Comparison of ENCODE assay signal across 16 cellular contexts in the genomic region with DNA sequence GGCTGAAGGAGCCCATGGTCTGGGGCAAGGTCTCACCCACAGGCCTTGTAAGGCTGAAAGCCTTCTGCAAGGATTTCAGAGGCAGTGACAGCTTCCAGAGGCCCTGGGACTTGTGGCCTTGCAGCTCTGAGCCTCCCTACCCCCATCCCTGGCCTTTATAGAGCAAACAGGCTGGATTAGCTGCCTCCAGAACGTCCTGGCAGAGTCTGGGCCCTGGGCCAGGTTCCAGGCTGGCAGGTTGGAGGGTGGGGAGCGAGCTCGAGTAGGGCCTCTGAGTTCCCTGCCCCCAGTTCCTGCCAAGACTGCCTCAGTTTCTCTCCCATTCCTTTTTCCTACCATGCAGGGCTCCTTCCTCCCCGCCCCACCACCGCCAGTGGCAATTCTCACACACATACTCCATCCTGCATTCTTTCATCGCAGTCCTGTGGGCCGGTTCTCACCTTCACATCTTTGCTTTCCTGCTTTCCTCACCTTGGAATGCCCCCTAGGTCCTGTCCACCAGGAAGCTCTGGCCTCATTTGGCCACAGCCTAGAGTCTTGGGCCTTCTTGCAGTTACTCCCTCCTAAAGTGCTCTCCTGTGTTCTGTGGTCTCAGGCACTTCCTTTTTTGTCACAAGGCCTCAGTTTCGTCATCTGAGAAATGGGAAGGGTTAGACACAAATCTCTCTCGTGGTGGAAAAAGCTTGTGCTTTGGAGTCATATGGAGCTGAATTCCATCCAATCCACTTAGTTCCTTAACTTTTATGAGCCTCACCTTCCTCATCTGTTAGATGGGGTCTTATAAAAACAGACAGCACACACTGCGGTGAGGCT. TPM values are rescaled to one million over a fixed set of nuclear protein-coding genes. Genes with fewer than 3 reads are reported as not detected.
A peak's percentile ranks its signal among the peaks of the same experiment; 100 is the strongest.
DNase-seq lines count a peak whose midpoint lies in the region.
"Had no signal": no experiment of that assay in that cellular context is flagged by ENCODE, and none has a peak within 500 bp of the region (broad histone marks: within the 10 kb centered on the region; RNA-seq: fewer than 3 reads in every experiment).

No MANE protein-coding gene starts in this region.

- no peaks in the 10 kb centered on the region for H3K36me3 Mint-ChIP-seq in activated CD4-positive, alpha-beta memory T cell treated with anti-CD3 and anti-CD28 coated beads, Interleukin-2, amount 10 ng/mL, durations not matched to agents 7 days and 5 days (ENCODE audit: low read depth)
- H3K36me3 Mint-ChIP-seq: activated CD4-positive, alpha-beta memory T cell treated with anti-CD3 and anti-CD28 coated beads for 36 hours; activated naive CD4-positive, alpha-beta T cell treated with anti-CD3 and anti-CD28 coated beads, Interleukin-2, amount 10 ng/mL, durations not matched to agents 7 days and 5 days; CD4-positive, CD25-positive, alpha-beta regulatory T cell; T-cell had no signal

- H3K27me3 Mint-ChIP-seq in activated CD4-positive, alpha-beta memory T cell treated with anti-CD3 and anti-CD28 coated beads, Interleukin-2, amount 10 ng/mL, durations not matched to agents 7 days and 5 days: peaks cover 2% of the 10 kb centered on the region
- H3K27me3 Mint-ChIP-seq: activated CD4-positive, alpha-beta memory T cell treated with anti-CD3 and anti-CD28 coated beads for 36 hours had no signal

- no peak overlapping the region for H2AFZ ChIP-seq in Karpas-422 (ENCODE audit: low read length)

- H3K27me3 ChIP-seq in Karpas-422 (ENCODE audit: low read length): no peaks in the 10 kb centered on the region

- H3K79me2 ChIP-seq in Karpas-422 (ENCODE audit: low read length): peaks cover 7% of the 10 kb centered on the region

- H3K4me3 Mint-ChIP-seq in activated CD4-positive, alpha-beta memory T cell treated with anti-CD3 and anti-CD28 coated beads, Interleukin-2, amount 10 ng/mL, durations not matched to agents 7 days and 5 days: no peak overlapping the region
- H3K4me3 Mint-ChIP-seq: activated CD4-positive, alpha-beta memory T cell treated with anti-CD3 and anti-CD28 coated beads for 36 hours; activated naive CD4-positive, alpha-beta T cell treated with anti-CD3 and anti-CD28 coated beads, Interleukin-2, amount 10 ng/mL, durations not matched to agents 7 days and 5 days; T-cell had no signal

- intact Hi-C loops in posterior vena cava (cut with DNase I): no loop called here

- no peak overlapping the region for H3K4me3 ChIP-seq in Karpas-422 (ENCODE audit: low read length)

- H3K36me3 ChIP-seq in Karpas-422 (ENCODE audit: insufficient read depth, low read length): no peaks in the 10 kb centered on the region

- H3K4me1 Mint-ChIP-seq in activated CD4-positive, alpha-beta memory T cell treated with anti-CD3 and anti-CD28 coated beads, Interleukin-2, amount 10 ng/mL, durations not matched to agents 7 days and 5 days: peaks cover 23% of the 10 kb centered on the region

- CTCF ChIA-PET in activated CD4-positive, alpha-beta memory T cell treated with anti-CD3 and anti-CD28 coated beads, Interleukin-2, amount 10 ng/mL, durations not matched to agents 7 days and 5 days (lab: Charles Lee): interaction anchor here (0.9 kb wide), 1 partner anchor 16 kb away, joined by 3 read pairs; no protein-coding TSS in a partner anchor

- peaks cover 20% of the 10 kb centered on the region for H3K4me1 ChIP-seq in Karpas-422 (ENCODE audit: low read length)

- peak overlapping the region; percentile 26; the same call in 1 of the 2 replicates for H3K27ac ChIP-seq in Karpas-422 (ENCODE audit: low read length)

- H4K20me1 ChIP-seq in Karpas-422 (ENCODE audit: insufficient read depth, low read depth, low read length): no peaks in the 10 kb centered on the region; the same call in 1 of the 2 replicates

- H3K9me2 ChIP-seq in Karpas-422 (replicated peaks; ENCODE audit: insufficient read depth, low read length): no peaks in the 10 kb centered on the region

- H3K27ac Mint-ChIP-seq in activated CD4-positive, alpha-beta memory T cell treated with anti-CD3 and anti-CD28 coated beads, Interleukin-2, amount 10 ng/mL, durations not matched to agents 7 days and 5 days: no peak overlapping the region
- H3K27ac Mint-ChIP-seq: activated CD4-positive, alpha-beta memory T cell treated with anti-CD3 and anti-CD28 coated beads for 36 hours; activated naive CD4-positive, alpha-beta T cell treated with anti-CD3 and anti-CD28 coated beads, Interleukin-2, amount 10 ng/mL, durations not matched to agents 7 days and 5 days; CD4-positive, CD25-positive, alpha-beta regulatory T cell; T-cell had no signal

- no peaks in the 10 kb centered on the region for H3K9me3 Mint-ChIP-seq in activated CD4-positive, alpha-beta memory T cell treated with anti-CD3 and anti-CD28 coated beads, Interleukin-2, amount 10 ng/mL, durations not matched to agents 7 days and 5 days
- H3K9me3 Mint-ChIP-seq: activated CD4-positive, alpha-beta memory T cell treated with anti-CD3 and anti-CD28 coated beads for 36 hours; activated naive CD4-positive, alpha-beta T cell treated with anti-CD3 and anti-CD28 coated beads, Interleukin-2, amount 10 ng/mL, durations not matched to agents 7 days and 5 days; CD4-positive, CD25-positive, alpha-beta regulatory T cell; T-cell had no signal

- no peaks in the 10 kb centered on the region for H3K9me3 ChIP-seq in Karpas-422 (ENCODE audit: low read length)

- POLR2A ChIA-PET in activated CD4-positive, alpha-beta memory T cell treated with anti-CD3 and anti-CD28 coated beads, Interleukin-2, amount 10 ng/mL, durations not matched to agents 7 days and 5 days (lab: Charles Lee): interaction anchor here (1.1 to 1.8 kb wide), 4 partner anchors 10 to 38 kb away, joined by 3 to 5 read pairs (median 3); no protein-coding TSS in a partner anchor

- peak in 9 of 14 donors; percentile 9 to 87 (median 27) for DNase-seq in C1 segment of cervical spinal cord (lab: John Stamatoyannopoulos, UW)
- no peak for DNase-seq in Karpas-422
- peak; percentile 38 for DNase-seq in astrocyte of the hippocampus (ENCODE audit: low read depth, low spot score)
- DNase-seq in medulla oblongata (ENCODE audit: extremely low spot score): peak; percentile 47
- DNase-seq in activated CD4-positive, alpha-beta memory T cell treated with anti-CD3 and anti-CD28 coated beads, Interleukin-2, amount 10 ng/mL, durations not matched to agents 7 days and 5 days: no peak
- no peak for DNase-seq in iPS-NIHi7 (ENCODE audit: extremely low spot score)
- DNase-seq in posterior vena cava (ENCODE audit: low spot score): no peak
- DNase-seq in inferior parietal cortex (ENCODE audit: extremely low spot score): no peak
- DNase-seq: activated CD4-positive, alpha-beta memory T cell treated with anti-CD3 and anti-CD28 coated beads for 36 hours; activated naive CD4-positive, alpha-beta T cell treated with anti-CD3 and anti-CD28 coated beads, Interleukin-2, amount 10 ng/mL, durations not matched to agents 7 days and 5 days; CD4-positive, CD25-positive, alpha-beta regulatory T cell; NCI-H1417 treated with DMSO at 0.1 percent for 48 hours; stimulated activated CD4-positive, alpha-beta T cell treated with anti-CD3 and anti-CD28 coated beads, Interleukin-4, amount 100 ng/mL, for 24 hours; T-cell had no signal

- H3K4me2 ChIP-seq in Karpas-422 (ENCODE audit: low read depth, low read length, poor library complexity, severe bottlenecking): no peak overlapping the region

- no peak overlapping the region for H3K9ac ChIP-seq in Karpas-422 (ENCODE audit: low read length)

RNA-seq across cellular contexts. Expression of gene LMAN1L, which starts 2.7 kb away (rescaled TPM):
- total RNA-seq in Karpas-422 (2014; rRNA removed; shearing (Covaris generic); ENCODE audit: low replicate concordance): 3.3 and 4.3 TPM in 2 replicates
- total RNA-seq in activated CD4-positive, alpha-beta memory T cell treated with anti-CD3 and anti-CD28 coated beads, Interleukin-2, amount 10 ng/mL, durations not matched to agents 7 days and 5 days: under 1 TPM; 0.48 to 0.63 TPM
- not detected for total RNA-seq in posterior vena cava
- total RNA-seq: activated CD4-positive, alpha-beta memory T cell treated with anti-CD3 and anti-CD28 coated beads for 36 hours; CD4-positive, CD25-positive, alpha-beta regulatory T cell; fibroblast of lung; pulmonary artery endothelial cell had no signal

RNA-seq across cellular contexts. Expression of gene CPLX3, which starts 11.1 kb away (rescaled TPM):
- 5.2 and 7.3 TPM in 2 replicates for total RNA-seq in Karpas-422 (2014; rRNA removed; shearing (Covaris generic); ENCODE audit: low replicate concordance)
- total RNA-seq in activated CD4-positive, alpha-beta memory T cell treated with anti-CD3 and anti-CD28 coated beads, Interleukin-2, amount 10 ng/mL, durations not matched to agents 7 days and 5 days: under 1 TPM in 1 of 2 experiments, not detected in 1; 0.18 TPM
- total RNA-seq in posterior vena cava: not detected
- total RNA-seq: activated CD4-positive, alpha-beta memory T cell treated with anti-CD3 and anti-CD28 coated beads for 36 hours; fibroblast of lung; pulmonary artery endothelial cell had no signal

RNA-seq across cellular contexts. Expression of gene ULK3, which starts 27.6 kb away (rescaled TPM):
- 87.3 and 89.6 TPM in 2 replicates for total RNA-seq in Karpas-422 (2014; rRNA removed; shearing (Covaris generic); ENCODE audit: low replicate concordance)
- total RNA-seq in activated CD4-positive, alpha-beta memory T cell treated with anti-CD3 and anti-CD28 coated beads, Interleukin-2, amount 10 ng/mL, durations not matched to agents 7 days and 5 days: 10 to 100 TPM; 74.9 to 84.2 TPM
- 10 to 100 TPM; 19.1 to 21.8 TPM for total RNA-seq in posterior vena cava

RNA-seq across cellular contexts. Expression of gene CSK, which starts 33.4 kb away (rescaled TPM):
- 172 and 306 TPM in 2 replicates for total RNA-seq in Karpas-422 (2014; rRNA removed; shearing (Covaris generic); ENCODE audit: low replicate concordance)
- 100 to 1,000 TPM; 330 to 341 TPM for total RNA-seq in activated CD4-positive, alpha-beta memory T cell treated with anti-CD3 and anti-CD28 coated beads, Interleukin-2, amount 10 ng/mL, durations not matched to agents 7 days and 5 days
- total RNA-seq in posterior vena cava: 10 to 100 TPM; 29.6 to 31.8 TPM

RNA-seq across cellular contexts. Expression of gene SCAMP2, which starts 57.8 kb away (rescaled TPM):
- total RNA-seq in Karpas-422 (2014; rRNA removed; shearing (Covaris generic); ENCODE audit: low replicate concordance): 37.1 and 54.9 TPM in 2 replicates
- 100 to 1,000 TPM; 144 to 156 TPM for total RNA-seq in activated CD4-positive, alpha-beta memory T cell treated with anti-CD3 and anti-CD28 coated beads, Interleukin-2, amount 10 ng/mL, durations not matched to agents 7 days and 5 days
- 10 to 100 TPM; 65.1 to 65.6 TPM for total RNA-seq in posterior vena cava

Comparison
In these comparisons a context has a peak if more than half of its experiments do, and no peak if none do; other contexts are left out.
1. DNase-seq: peak in C1 segment of cervical spinal cord (9 of 14), astrocyte of the hippocampus (single experiment) and medulla oblongata (single experiment); none in Karpas-422 (single experiment), activated CD4-positive, alpha-beta memory T cell treated with anti-CD3 and anti-CD28 coated beads, Interleukin-2, amount 10 ng/mL, durations not matched to agents 7 days and 5 days (single experiment), iPS-NIHi7 (single experiment), posterior vena cava (single experiment) and inferior parietal cortex (single experiment).